ENCODE assay signal across 9 cellular contexts in the genomic region with DNA sequence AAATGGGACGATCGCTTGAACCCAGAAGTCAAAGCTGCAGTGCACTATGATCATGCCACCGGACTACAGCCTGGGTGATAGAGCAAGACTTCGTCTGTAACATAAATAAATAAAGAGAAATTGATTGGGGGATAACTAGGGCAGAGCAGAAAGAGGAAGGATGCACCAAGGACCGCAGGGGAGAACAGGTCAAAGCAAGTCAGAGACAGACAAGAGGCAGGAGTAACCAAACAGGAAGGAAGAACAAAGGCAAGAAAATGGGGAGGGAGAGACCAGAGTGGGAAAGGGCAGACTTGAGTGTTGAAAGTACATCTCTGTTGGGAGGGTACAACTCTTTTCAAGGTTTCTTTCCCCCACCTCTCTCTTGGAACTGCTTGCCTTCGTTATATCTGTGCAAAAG. TPM values are rescaled to one million over a fixed set of nuclear protein-coding genes. Genes with fewer than 3 reads are reported as not detected.
DNase-seq lines count a peak whose midpoint lies in the region; FAIRE-seq and TF ChIP-seq lines count a peak whose summit lies in the region.
"Had no signal": no experiment of that assay in that cellular context is flagged by ENCODE, and none has a peak within 500 bp of the region (broad histone marks: within the 10 kb centered on the region; RNA-seq: fewer than 3 reads in every experiment).

No MANE protein-coding gene starts in this region.

- H3K27me3 Mint-ChIP-seq in activated naive CD4-positive, alpha-beta T cell treated with anti-CD3 and anti-CD28 coated beads for 36 hours (ENCODE audit: low read depth), result no peaks in the 10 kb centered on the region
- H3K27me3 Mint-ChIP-seq in astrocyte (ENCODE audit: low read depth, unreplicated experiment) (no peaks in the 10 kb centered on the region), nephron progenitor cell (ENCODE audit: low read depth, poor library complexity) (no peaks in the 10 kb centered on the region)

- CTCF ChIA-PET in activated naive CD4-positive, alpha-beta T cell treated with anti-CD3 and anti-CD28 coated beads for 36 hours (lab: Charles Lee), result interaction anchor here (0.5 kb wide), 1 partner anchor 258 kb away, joined by 3 read pairs; no protein-coding TSS in a partner anchor

- no peaks in the 10 kb centered on the region for H3K79me2 ChIP-seq in astrocyte (ENCODE audit: insufficient read depth, low read length)

- WGBS in spleen, 5 donors, result 21 to 29% (median 23%) methylated on average over 6 of the region's 6 CpGs

- no peak overlapping the region for H3K9ac ChIP-seq in astrocyte (ENCODE audit: low read length)

- intact Hi-C loops in activated naive CD4-positive, alpha-beta T cell treated with anti-CD3 and anti-CD28 coated beads for 36 hours (cut with micrococcal nuclease), result no loop called here
- intact Hi-C loops in spleen (cut with DNase I; ENCODE audit: low total_unique reads), result no loop called here

- H3K4me3 Mint-ChIP-seq in activated naive CD4-positive, alpha-beta T cell treated with anti-CD3 and anti-CD28 coated beads for 36 hours, result peak overlapping the region; percentile 15
- H3K4me3 Mint-ChIP-seq in astrocyte (ENCODE audit: unreplicated experiment), result no peak overlapping the region
- no peak overlapping the region for H3K4me3 Mint-ChIP-seq in nephron progenitor cell

- H3K27me3 ChIP-seq in astrocyte (ENCODE audit: insufficient read depth, low read length) (no peaks in the 10 kb centered on the region), spleen (replicated peaks in 1 of 7) (no peaks in the 10 kb centered on the region)

- peak overlapping the region; percentile 49 for H3K4me2 ChIP-seq in astrocyte (ENCODE audit: low read length)

- TF ChIP-seq CTCF in astrocyte (IDR thresholded peaks at IDR 0.05; ENCODE audit: insufficient read depth, low read depth, low read length), result no peak
- no peak for TF ChIP-seq CTCF in spleen (IDR thresholded peaks at IDR 0.05 in 8 of 11, conservative IDR thresholded peaks at IDR 0.05 in 3 of 11)
- no peak for TF ChIP-seq CTCF in nephron progenitor cell (IDR thresholded peaks at IDR 0.05)

- H3K4me1 Mint-ChIP-seq in activated naive CD4-positive, alpha-beta T cell treated with anti-CD3 and anti-CD28 coated beads for 36 hours (ENCODE audit: low read depth), result peaks cover 25% of the 10 kb centered on the region
- H3K4me1 Mint-ChIP-seq in astrocyte (ENCODE audit: low read depth, unreplicated experiment), result peaks cover 35% of the 10 kb centered on the region
- H3K4me1 Mint-ChIP-seq in nephron progenitor cell, result peaks cover 5% of the 10 kb centered on the region

- H4K20me1 ChIP-seq in astrocyte (ENCODE audit: insufficient read depth, low read length), result no peaks in the 10 kb centered on the region

- no peak for TF ChIP-seq POLR2A in spleen (IDR thresholded peaks at IDR 0.05)

- H3K4me1 ChIP-seq in astrocyte (ENCODE audit: insufficient read depth, low read length) (peaks cover 24% of the 10 kb centered on the region), spleen (peaks cover 8 to 27% (median 24%) of the 10 kb centered on the region in 6 donors)

- H3K36me3 ChIP-seq in astrocyte (ENCODE audit: insufficient read depth, low read length), result no peaks in the 10 kb centered on the region
- H3K36me3 ChIP-seq in spleen, result no peaks in the 10 kb centered on the region

- no peak overlapping the region for H3K27ac ChIP-seq in astrocyte (ENCODE audit: low read depth, low read length)
- H3K27ac ChIP-seq in spleen, result peak overlapping the region in 6 of 8 donors; percentile 31 to 67 (median 58)

- no peak overlapping the region for H3K27ac Mint-ChIP-seq in activated naive CD4-positive, alpha-beta T cell treated with anti-CD3 and anti-CD28 coated beads for 36 hours
- peak overlapping the region; percentile 63 for H3K27ac Mint-ChIP-seq in astrocyte (ENCODE audit: unreplicated experiment)
- H3K27ac Mint-ChIP-seq in nephron progenitor cell, result no peak overlapping the region

- peak overlapping the region; percentile 59 for H2AFZ ChIP-seq in astrocyte (ENCODE audit: low read depth, low read length)

- H3K9me3 ChIP-seq in astrocyte (ENCODE audit: insufficient read depth, low read depth, low read length) (no peaks in the 10 kb centered on the region), spleen (no peaks in the 10 kb centered on the region)

- H3K36me3 Mint-ChIP-seq in activated naive CD4-positive, alpha-beta T cell treated with anti-CD3 and anti-CD28 coated beads for 36 hours (ENCODE audit: low read depth), result no peaks in the 10 kb centered on the region
- peaks cover 1% of the 10 kb centered on the region for H3K36me3 Mint-ChIP-seq in astrocyte (ENCODE audit: low read depth, unreplicated experiment)
- no peaks in the 10 kb centered on the region for H3K36me3 Mint-ChIP-seq in nephron progenitor cell (ENCODE audit: low read depth)

- no peak for DNase-seq in activated naive CD4-positive, alpha-beta T cell treated with anti-CD3 and anti-CD28 coated beads for 36 hours
- DNase-seq in activated naive CD4-positive, alpha-beta T cell treated with anti-CD3 and anti-CD28 coated beads, Interleukin-2, amount 50 U/mL, for 16 hours, result no peak
- DNase-seq in NOMO-1 treated with DMSO at 0.1 percent for 48 hours (lab: John Stamatoyannopoulos, UW; ENCODE audit: unreplicated experiment) (peak; percentile 78), astrocyte (ENCODE audit: low read depth) (no peak), spleen (no peak), nephron progenitor cell (no peak), NCI-H2171 (lab: John Stamatoyannopoulos, UW) (no peak)
- no peak for DNase-seq in stimulated activated CD4-positive, alpha-beta T cell treated with anti-CD3 and anti-CD28 coated beads, Interleukin-15, amount 100 ng/mL, for 24 hours
- DNase-seq: NCI-H187 treated with DMSO at 0.1 percent for 48 hours had no signal

- no peaks in the 10 kb centered on the region for H3K9me3 Mint-ChIP-seq in activated naive CD4-positive, alpha-beta T cell treated with anti-CD3 and anti-CD28 coated beads for 36 hours
- H3K9me3 Mint-ChIP-seq in astrocyte (ENCODE audit: unreplicated experiment) (peaks cover 9% of the 10 kb centered on the region), nephron progenitor cell (peaks cover 10% of the 10 kb centered on the region)

- FAIRE-seq in astrocyte (lab: Jason Lieb, UNC), result no peak

- H3K4me3 ChIP-seq in astrocyte (ENCODE audit: insufficient read depth, low read depth, low read length) (no peak overlapping the region), spleen (peak overlapping the region in 1 of 8 donors; percentile 4)

RNA-seq across cellular contexts. Expression of gene ELK3, which starts 50.8 kb away (rescaled TPM):
- total RNA-seq in activated naive CD4-positive, alpha-beta T cell treated with anti-CD3 and anti-CD28 coated beads for 36 hours, result 10 to 100 TPM; 11.4 to 14.1 TPM
- total RNA-seq in astrocyte (54.8 and 62.7 TPM in 2 replicates), spleen (10 to 100 TPM; 44.4 to 92.7 (median 60.0) TPM)
- 10 to 100 TPM; 14.5 to 29.7 (median 15.9) TPM for polyA plus RNA-seq in spleen
